15 cellular contexts compared by ENCODE assay signal in genomic region chr2:71950256-71951066, GRCh38.
DNase-seq lines count a peak whose midpoint lies in the region; FAIRE-seq and TF ChIP-seq lines count a peak whose summit lies in the region.
"Had no signal": no experiment of that assay in that cellular context is flagged by ENCODE, and none has a peak within 500 bp of the region (broad histone marks: within the 10 kb centered on the region; RNA-seq: fewer than 3 reads in every experiment).

No MANE protein-coding gene starts in this region.

- peak; percentile 9 for FAIRE-seq in HTR-8/SVneo (lab: Jason Lieb, UNC)

- H3K4me3 ChIP-seq in esophagus muscularis mucosa (no peak overlapping the region), stomach (no peak overlapping the region)
- H3K4me3 ChIP-seq: upper lobe of left lung had no signal

- peak; percentile 35 for DNase-seq in A172 (ENCODE audit: low spot score)
- peak; percentile 43 for DNase-seq in HTR-8/SVneo (ENCODE audit: insufficient read length, low spot score)
- peak; percentile 94 for DNase-seq in esophagus muscularis mucosa (ENCODE audit: extremely low spot score)
- peak; percentile 40 for DNase-seq in medulla oblongata (ENCODE audit: extremely low spot score)
- no peak for DNase-seq in NCI-H2171 treated with DMSO at 0.1 percent for 48 hours (lab: John Stamatoyannopoulos, UW)
- no peak for DNase-seq in stomach
- DNase-seq in NCI-H345 treated with DMSO at 0.1 percent for 48 hours (lab: John Stamatoyannopoulos, UW; ENCODE audit: unreplicated experiment) = no peak
- no peak for DNase-seq in activated CD8-positive, alpha-beta memory T cell treated with anti-CD3 and anti-CD28 coated beads for 24 hours
- DNase-seq: ACHN; activated CD4-positive, alpha-beta memory T cell treated with anti-CD3 and anti-CD28 coated beads, Interleukin-2, amount 10 ng/mL, durations not matched to agents 7 days and 5 days; activated naive CD4-positive, alpha-beta T cell treated with Interleukin-2 at 50 U/mL for 16 hours; DMS53; erythroblast; NCI-H2081; upper lobe of left lung had no signal

- H3K4me1 ChIP-seq in esophagus muscularis mucosa (peaks cover 0 to 17% (median 10%) of the 10 kb centered on the region in 4 donors), stomach (no peaks in the 10 kb centered on the region)

- TF ChIP-seq CTCF in esophagus muscularis mucosa (IDR thresholded peaks at IDR 0.05) (no peak), stomach (IDR thresholded peaks at IDR 0.05) (no peak)

- H3K27me3 ChIP-seq in esophagus muscularis mucosa (no peaks in the 10 kb centered on the region), stomach (no peaks in the 10 kb centered on the region)
- H3K27me3 ChIP-seq: upper lobe of left lung had no signal

- TF ChIP-seq EP300 in esophagus muscularis mucosa (IDR thresholded peaks at IDR 0.05) (no peak), stomach (IDR thresholded peaks at IDR 0.05) (no peak)

- TF ChIP-seq POLR2A in esophagus muscularis mucosa (IDR thresholded peaks at IDR 0.05; ENCODE audit: low read depth) (no peak), stomach (IDR thresholded peaks at IDR 0.05) (no peak)

- intact Hi-C loops in esophagus muscularis mucosa (cut with DNase I) = no loop called here
- intact Hi-C loops in stomach (cut with DNase I; ENCODE audit: low total_unique reads) = no loop called here

- H3K27ac ChIP-seq in esophagus muscularis mucosa (replicated peaks in 1 of 4) = peak overlapping the region in 2 of 4 donors; percentile 42 to 52
- no peak overlapping the region for H3K27ac ChIP-seq in stomach
- H3K27ac ChIP-seq: upper lobe of left lung had no signal

- WGBS in esophagus muscularis mucosa = 72% methylated on average over 4 of the region's 4 CpGs
- 63 to 71% (median 69%) methylated on average over 4 of the region's 4 CpGs for WGBS in stomach, 5 donors

- no peaks in the 10 kb centered on the region for H3K9me3 ChIP-seq in esophagus muscularis mucosa
- no peaks in the 10 kb centered on the region for H3K9me3 ChIP-seq in stomach
- H3K9me3 ChIP-seq: upper lobe of left lung had no signal

- H3K36me3 ChIP-seq in esophagus muscularis mucosa (no peaks in the 10 kb centered on the region), stomach (no peaks in the 10 kb centered on the region)
- H3K36me3 ChIP-seq: upper lobe of left lung had no signal

Comparison
In these comparisons a context has a peak if more than half of its experiments do, and no peak if none do; other contexts are left out.
1. DNase-seq: peak in A172 (single experiment), HTR-8/SVneo (single experiment), esophagus muscularis mucosa (single experiment) and medulla oblongata (single experiment); none in NCI-H2171 treated with DMSO at 0.1 percent for 48 hours (single experiment), stomach (single experiment), NCI-H345 treated with DMSO at 0.1 percent for 48 hours (single experiment) and activated CD8-positive, alpha-beta memory T cell treated with anti-CD3 and anti-CD28 coated beads for 24 hours (single experiment).